In genomic region chr2:194819367-194819766, GRCh38 we compare ENCODE assay signal across 12 cellular contexts.
DNase-seq lines count a peak whose midpoint lies in the region; ATAC-seq and TF ChIP-seq lines count a peak whose summit lies in the region.
"Had no signal": no experiment of that assay in that cellular context is flagged by ENCODE, and none has a peak within 500 bp of the region (broad histone marks: within the 10 kb centered on the region; RNA-seq: fewer than 3 reads in every experiment).

No MANE protein-coding gene starts in this region.

- TF ChIP-seq EP300 in stomach (IDR thresholded peaks at IDR 0.05) = no peak

- no peak overlapping the region for H3K4me2 ChIP-seq in OCI-LY1 (ENCODE audit: low read length)

- H3K9me2 ChIP-seq in OCI-LY1 (ENCODE audit: low read depth, low read length) = no peaks in the 10 kb centered on the region

- H4K20me1 ChIP-seq in OCI-LY1 (ENCODE audit: insufficient read depth, low read length) = no peaks in the 10 kb centered on the region

- H3K9me3 Mint-ChIP-seq in Calu3 (ENCODE audit: low read depth, unreplicated experiment) = no peaks in the 10 kb centered on the region
- H3K9me3 Mint-ChIP-seq: activated naive CD4-positive, alpha-beta T cell treated with anti-CD3 and anti-CD28 coated beads, Interleukin-2, amount 50 U/mL, for 72 hours; CD4-positive, CD25-positive, alpha-beta regulatory T cell had no signal

- no peaks in the 10 kb centered on the region for H3K79me2 ChIP-seq in OCI-LY1 (ENCODE audit: insufficient read depth, low read length)

- no peak overlapping the region for H3K4me3 Mint-ChIP-seq in Calu3 (ENCODE audit: low read depth, unreplicated experiment)
- H3K4me3 Mint-ChIP-seq: CD4-positive, CD25-positive, alpha-beta regulatory T cell had no signal

- TF ChIP-seq CTCF in Calu3 (IDR thresholded peaks at IDR 0.05; ENCODE audit: unreplicated experiment) (no peak), OCI-LY1 (IDR thresholded peaks at IDR 0.05; ENCODE audit: low read length) (peak; percentile 24; the same call in 1 of the 2 replicates), fibroblast of mammary gland (conservative IDR thresholded peaks at IDR 0.05; ENCODE audit: control insufficient read depth, insufficient read depth, low read depth, low read length) (no peak), stomach (IDR thresholded peaks at IDR 0.05) (no peak)

- H3K27me3 ChIP-seq in OCI-LY1 (ENCODE audit: insufficient read depth, low read length) = no peaks in the 10 kb centered on the region
- no peaks in the 10 kb centered on the region for H3K27me3 ChIP-seq in stomach

- ATAC-seq in GM21526 (IDR thresholded peaks at IDR 0.05; ENCODE audit: low FRiP score, unreplicated experiment) (no peak), GM18861 (IDR thresholded peaks at IDR 0.05; ENCODE audit: unreplicated experiment) (no peak)
- ATAC-seq: activated naive CD4-positive, alpha-beta T cell treated with anti-CD3 and anti-CD28 coated beads, Interleukin-2, amount 50 U/mL, for 72 hours had no signal

- H3K4me1 Mint-ChIP-seq in Calu3 (ENCODE audit: low read depth, unreplicated experiment) = no peaks in the 10 kb centered on the region
- H3K4me1 Mint-ChIP-seq: CD4-positive, CD25-positive, alpha-beta regulatory T cell had no signal

- H3K9me3 ChIP-seq in OCI-LY1 (ENCODE audit: low read length) = no peaks in the 10 kb centered on the region
- no peaks in the 10 kb centered on the region for H3K9me3 ChIP-seq in stomach
- H3K9me3 ChIP-seq: thoracic aorta had no signal

- H3F3A ChIP-seq in OCI-LY1 (ENCODE audit: insufficient read depth, low read length) = no peaks in the 10 kb centered on the region

- no peak overlapping the region for H3K27ac ChIP-seq in OCI-LY1 (ENCODE audit: low read depth, low read length, poor library complexity, severe bottlenecking)
- no peak overlapping the region for H3K27ac ChIP-seq in stomach
- H3K27ac ChIP-seq: thoracic aorta had no signal

- intact Hi-C loops in Calu3 (cut with micrococcal nuclease; ENCODE audit: unreplicated experiment) = loop anchor here (1.0 to 5.0 kb wide), 3 partner anchors 273 to 1122 kb away; no protein-coding TSS in a partner anchor
- intact Hi-C loops in stomach (cut with DNase I; ENCODE audit: low total_unique reads) = no loop called here

- H3K27ac Mint-ChIP-seq in Calu3 (ENCODE audit: unreplicated experiment) = no peak overlapping the region
- H3K27ac Mint-ChIP-seq: activated naive CD4-positive, alpha-beta T cell treated with anti-CD3 and anti-CD28 coated beads, Interleukin-2, amount 50 U/mL, for 72 hours; CD4-positive, CD25-positive, alpha-beta regulatory T cell had no signal

- no peak for TF ChIP-seq POLR2A in stomach (IDR thresholded peaks at IDR 0.05)

- no peak overlapping the region for H3K4me3 ChIP-seq in OCI-LY1 (ENCODE audit: low read depth, low read length, poor library complexity, severe bottlenecking)
- H3K4me3 ChIP-seq in fibroblast of mammary gland (ENCODE audit: control insufficient read depth, low read depth, low read length) = no peak overlapping the region
- no peak overlapping the region for H3K4me3 ChIP-seq in stomach
- H3K4me3 ChIP-seq: thoracic aorta had no signal

- H3K27me3 Mint-ChIP-seq in Calu3 (ENCODE audit: unreplicated experiment) = no peaks in the 10 kb centered on the region
- H3K27me3 Mint-ChIP-seq: CD4-positive, CD25-positive, alpha-beta regulatory T cell had no signal

- H3K36me3 ChIP-seq in OCI-LY1 (ENCODE audit: insufficient read depth, low read length) (no peaks in the 10 kb centered on the region), stomach (no peaks in the 10 kb centered on the region)
- H3K36me3 ChIP-seq: thoracic aorta had no signal

- H3K36me3 Mint-ChIP-seq in Calu3 (ENCODE audit: insufficient read depth, unreplicated experiment) = no peaks in the 10 kb centered on the region
- H3K36me3 Mint-ChIP-seq: activated naive CD4-positive, alpha-beta T cell treated with anti-CD3 and anti-CD28 coated beads, Interleukin-2, amount 50 U/mL, for 72 hours; CD4-positive, CD25-positive, alpha-beta regulatory T cell had no signal

- H3K9ac ChIP-seq in OCI-LY1 (ENCODE audit: low read length) = no peak overlapping the region

- H2AFZ ChIP-seq in OCI-LY1 (ENCODE audit: low read length) = no peak overlapping the region

- H3K4me1 ChIP-seq in OCI-LY1 (ENCODE audit: insufficient read depth, low read length, severe bottlenecking) (no peaks in the 10 kb centered on the region), stomach (no peaks in the 10 kb centered on the region)

- peak; percentile 4 for DNase-seq in Calu3
- DNase-seq in KG1 (lab: John Stamatoyannopoulos, UW) = peak; percentile 5
- DNase-seq in fibroblast of mammary gland (ENCODE audit: low read depth) = peak; percentile 1
- DNase-seq in stomach = no peak
- DNase-seq in GM19238 (ENCODE audit: insufficient read length, low spot score) = no peak
- DNase-seq: CD4-positive, CD25-positive, alpha-beta regulatory T cell; glutamatergic neuron had no signal

- CTCF ChIA-PET in Calu3 (lab: Charles Lee) = no interaction called here

- BruUV-seq in Calu3 (replicated peaks; lab: Mats Ljungman, UMichigan) = no TSS peak

Comparison
In these comparisons a context has a peak if more than half of its experiments do, and no peak if none do; other contexts are left out.
1. DNase-seq: peak in Calu3 (single experiment), KG1 (single experiment) and fibroblast of mammary gland (single experiment); none in stomach (single experiment) and GM19238 (single experiment).